ENCODE assay signal across 22 cellular contexts in genomic region chr10:77823811-77824542, GRCh38.
"Had no signal": no experiment of that assay in that cellular context is flagged by ENCODE, and none has a peak within 500 bp of the region (broad histone marks: within the 10 kb centered on the region; RNA-seq: fewer than 3 reads in every experiment).

No MANE protein-coding gene starts in this region.

- H3K27ac Mint-ChIP-seq: activated B cell treated with CpG ODN at 0.5 μM for 24 hours; activated CD4-positive, alpha-beta T cell treated with anti-CD3 and anti-CD28 coated beads for 36 hours; activated CD8-positive, alpha-beta T cell treated with anti-CD3 and anti-CD28 coated beads, Interleukin-2, amount 10 ng/mL, durations not matched to agents 7 days and 5 days; activated naive CD4-positive, alpha-beta T cell treated with anti-CD3 and anti-CD28 coated beads, Interleukin-2, amount 50 U/mL, for 72 hours; activated T-helper 17 cell treated with anti-CD3 and anti-CD28 coated beads, Interleukin-2, amount 50 U/mL, for 72 hours; natural killer cell; T-helper 1 cell treated with Interleukin-12 subunit alpha and Interleukin-12 subunit beta and Interleukin-4 antibody, amounts not matched to agents 30 μg/mL and 1 μg/mL, for 36 hours had no signal

- H3K4me3 ChIP-seq: esophagus squamous epithelium, gastrocnemius medialis, lung, ovary, psoas muscle, tibial nerve had no signal

- H3K4me3 Mint-ChIP-seq: activated B cell treated with CpG ODN at 0.5 μM for 24 hours; activated CD4-positive, alpha-beta T cell treated with anti-CD3 and anti-CD28 coated beads for 36 hours; activated CD8-positive, alpha-beta T cell treated with anti-CD3 and anti-CD28 coated beads, Interleukin-2, amount 10 ng/mL, durations not matched to agents 7 days and 5 days; activated T-helper 17 cell treated with anti-CD3 and anti-CD28 coated beads, Interleukin-2, amount 50 U/mL, for 72 hours; brain; natural killer cell; stimulated activated naive CD8-positive, alpha-beta T cell treated with anti-CD3 and anti-CD28 coated beads, Interleukin-15, amount 100 ng/mL, for 72 hours; T-helper 1 cell treated with Interleukin-12 subunit alpha and Interleukin-12 subunit beta and Interleukin-4 antibody, amounts not matched to agents 30 μg/mL and 1 μg/mL, for 36 hours had no signal

- H3K4me1 Mint-ChIP-seq: activated B cell treated with CpG ODN at 0.5 μM for 24 hours; activated T-helper 17 cell treated with anti-CD3 and anti-CD28 coated beads, Interleukin-2, amount 50 U/mL, for 72 hours; brain; natural killer cell had no signal

- H3K36me3 Mint-ChIP-seq: activated naive CD4-positive, alpha-beta T cell treated with anti-CD3 and anti-CD28 coated beads, Interleukin-2, amount 50 U/mL, for 72 hours had no signal

- H3K27me3 Mint-ChIP-seq: activated B cell treated with CpG ODN at 0.5 μM for 24 hours; activated CD4-positive, alpha-beta T cell treated with anti-CD3 and anti-CD28 coated beads for 36 hours; activated T-helper 17 cell treated with anti-CD3 and anti-CD28 coated beads, Interleukin-2, amount 50 U/mL, for 72 hours; brain; stimulated activated naive CD8-positive, alpha-beta T cell treated with anti-CD3 and anti-CD28 coated beads, Interleukin-15, amount 100 ng/mL, for 72 hours had no signal

- ATAC-seq: activated CD4-positive, alpha-beta T cell treated with anti-CD3 and anti-CD28 coated beads for 36 hours; activated CD8-positive, alpha-beta T cell treated with anti-CD3 and anti-CD28 coated beads, Interleukin-2, amount 10 ng/mL, durations not matched to agents 7 days and 5 days; activated naive CD4-positive, alpha-beta T cell treated with anti-CD3 and anti-CD28 coated beads, Interleukin-2, amount 50 U/mL, for 72 hours; activated T-helper 17 cell treated with anti-CD3 and anti-CD28 coated beads, Interleukin-2, amount 50 U/mL, for 72 hours; gastrocnemius medialis; natural killer cell; psoas muscle; right cardiac atrium; stimulated activated naive CD8-positive, alpha-beta T cell treated with anti-CD3 and anti-CD28 coated beads, Interleukin-15, amount 100 ng/mL, for 72 hours had no signal

- H3K9me3 Mint-ChIP-seq: activated B cell treated with CpG ODN at 0.5 μM for 24 hours; activated naive CD4-positive, alpha-beta T cell treated with anti-CD3 and anti-CD28 coated beads, Interleukin-2, amount 50 U/mL, for 72 hours; activated T-helper 17 cell treated with anti-CD3 and anti-CD28 coated beads, Interleukin-2, amount 50 U/mL, for 72 hours; brain; natural killer cell; stimulated activated naive CD8-positive, alpha-beta T cell treated with anti-CD3 and anti-CD28 coated beads, Interleukin-15, amount 100 ng/mL, for 72 hours; T-helper 1 cell treated with Interleukin-12 subunit alpha and Interleukin-12 subunit beta and Interleukin-4 antibody, amounts not matched to agents 30 μg/mL and 1 μg/mL, for 36 hours had no signal

- DNase-seq: activated B cell treated with CpG ODN at 0.5 μM for 24 hours; activated CD4-positive, alpha-beta T cell treated with anti-CD3 and anti-CD28 coated beads for 36 hours; activated CD8-positive, alpha-beta T cell treated with anti-CD3 and anti-CD28 coated beads, Interleukin-2, amount 10 ng/mL, durations not matched to agents 7 days and 5 days; activated T-cell treated with anti-CD3 and anti-CD28 coated beads, Interleukin-2, amount 50 U/mL, for 1 hour; caudate nucleus; esophagus squamous epithelium; gastrocnemius medialis; head of caudate nucleus; natural killer cell; ovary; stimulated activated CD4-positive, alpha-beta T cell treated with anti-CD3 and anti-CD28 coated beads, Interleukin-12 subunit alpha, Interleukin-12 subunit beta, amount 100 ng/mL, for 4 hours; stimulated activated CD4-positive, alpha-beta T cell treated with anti-CD3 and anti-CD28 coated beads, Interleukin-4, amount 100 ng/mL, for 4 hours; stimulated activated naive CD8-positive, alpha-beta T cell treated with anti-CD3 and anti-CD28 coated beads, Interleukin-15, amount 100 ng/mL, for 72 hours; T1000 had no signal
